Comparison of ENCODE assay signal across 22 cellular contexts in genomic region chr1:247539214-247539613, GRCh38. TPM values are rescaled to one million over a fixed set of nuclear protein-coding genes. Genes with fewer than 3 reads are reported as not detected.
DNase-seq lines count a peak whose midpoint lies in the region; FAIRE-seq and TF ChIP-seq lines count a peak whose summit lies in the region.
"Had no signal": no experiment of that assay in that cellular context is flagged by ENCODE, and none has a peak within 500 bp of the region (broad histone marks: within the 10 kb centered on the region; RNA-seq: fewer than 3 reads in every experiment).

No MANE protein-coding gene starts in this region.

- H3K9ac ChIP-seq in BLaER1 treated with 17β-estradiol and CSF1 and Interleukin-3, amounts not matched to agents 10 nM and 100 nM: no peak overlapping the region
- H3K9ac ChIP-seq in Loucy (ENCODE audit: low read depth, low read length, poor library complexity, severe bottlenecking) (peak overlapping the region; percentile 48), H1 (replicated peaks in 1 of 4; ENCODE audit: extremely low read depth in 1 of 4, low read depth in 3 of 4, low read length in 3 of 4) (no peak overlapping the region), neuronal stem cell (ENCODE audit: low read depth, low read length, poor library complexity) (no peak overlapping the region)

- H3K27ac ChIP-seq in BLaER1 treated with 17β-estradiol and CSF1 and Interleukin-3, amounts not matched to agents 10 nM and 100 nM: no peak overlapping the region
- H3K27ac ChIP-seq in H1 (ENCODE audit: low read depth, low read length) (no peak overlapping the region), neuronal stem cell (replicated peaks; ENCODE audit: low read length) (no peak overlapping the region)

- H3K4me3 Mint-ChIP-seq in chondrocyte (ENCODE audit: unreplicated experiment): no peak overlapping the region
- H3K4me3 Mint-ChIP-seq: CD14-positive monocyte; CD4-positive, alpha-beta T cell; CD8-positive, alpha-beta memory T cell had no signal

- no peaks in the 10 kb centered on the region for H3F3A ChIP-seq in Loucy (ENCODE audit: low read depth)

- no peak overlapping the region for H3K56ac ChIP-seq in H1 (replicated peaks; ENCODE audit: insufficient read length, low read depth, low read length)

- peaks cover 18% of the 10 kb centered on the region for H3K9me3 Mint-ChIP-seq in chondrocyte (ENCODE audit: low read depth)
- H3K9me3 Mint-ChIP-seq: CD4-positive, alpha-beta T cell had no signal

- H4K8ac ChIP-seq in H1 (ENCODE audit: extremely low read depth, insufficient read depth, low read length) (no peak overlapping the region), neuronal stem cell (ENCODE audit: low read depth, low read length) (no peak overlapping the region)

- H3K23ac ChIP-seq in H1 (ENCODE audit: insufficient read length): no peak overlapping the region
- H3K23ac ChIP-seq in neuronal stem cell (ENCODE audit: low read depth, low read length, poor library complexity): no peak overlapping the region

- no peaks in the 10 kb centered on the region for H3K27me3 ChIP-seq in BLaER1 treated with 17β-estradiol and CSF1 and Interleukin-3, amounts not matched to agents 10 nM and 100 nM
- H3K27me3 ChIP-seq in Loucy (ENCODE audit: insufficient read depth, low read length, poor library complexity, severe bottlenecking) (no peaks in the 10 kb centered on the region), H1 (replicated peaks in 1 of 4; ENCODE audit: control insufficient read depth in 3 of 4, extremely low read depth in 1 of 4, insufficient read depth in 3 of 4, low read length in 3 of 4) (no peaks in the 10 kb centered on the region), neuronal stem cell (ENCODE audit: control insufficient read depth in 3 of 3, insufficient read depth in 3 of 3, low read depth in 1 of 3, low read length in 3 of 3) (no peaks in the 10 kb centered on the region)

- no peaks in the 10 kb centered on the region for H4K20me1 ChIP-seq in BLaER1 treated with 17β-estradiol and CSF1 and Interleukin-3, amounts not matched to agents 10 nM and 100 nM
- no peaks in the 10 kb centered on the region for H4K20me1 ChIP-seq in Loucy (ENCODE audit: insufficient read depth, low read length, poor library complexity, severe bottlenecking)
- H4K20me1 ChIP-seq in H1 (replicated peaks in 1 of 2; ENCODE audit: control insufficient read depth in 1 of 2, insufficient read depth in 2 of 2, low read length in 2 of 2): no peaks in the 10 kb centered on the region

- no peak overlapping the region for H3K4me3 ChIP-seq in BLaER1 treated with 17β-estradiol and CSF1 and Interleukin-3, amounts not matched to agents 10 nM and 100 nM
- H3K4me3 ChIP-seq in Loucy (ENCODE audit: low read length, poor library complexity, severe bottlenecking) (no peak overlapping the region), H1 (ENCODE audit: extremely low read depth in 1 of 4, insufficient read depth in 2 of 4, low read depth in 3 of 4, low read length in 4 of 4) (no peak overlapping the region), neuronal stem cell (ENCODE audit: low read length in 2 of 2) (no peak overlapping the region)

- no peak overlapping the region for H4K5ac ChIP-seq in H1 (ENCODE audit: insufficient read length, low read depth, low read length)

- POLR2A ChIA-PET in H1 (lab: Charles Lee; ENCODE audit: partially characterized antibody): no interaction called here

- H2BK20ac ChIP-seq in H1 (ENCODE audit: low read length): no peak overlapping the region

- TF ChIP-seq POLR2A in GM12891 (IDR thresholded peaks at IDR 0.05; ENCODE audit: low read depth, low read length) (no peak), H1 (IDR thresholded peaks at IDR 0.05; ENCODE audit: control extremely low read depth in 1 of 2, low read depth in 2 of 2, low read length in 2 of 2) (no peak)

- H3K27me3 Mint-ChIP-seq in chondrocyte (ENCODE audit: low read depth): peaks cover 2% of the 10 kb centered on the region

- H3K9me3 ChIP-seq in BLaER1 treated with 17β-estradiol and CSF1 and Interleukin-3, amounts not matched to agents 10 nM and 100 nM (replicated peaks in 1 of 11): peaks cover 0 to 12% (median 0%) of the 10 kb centered on the region in 11 experiments; a peak in 5 of 22 replicates
- 0 out of 2 replicates have a peak, but pooled peaks cover 6% of the 10 kb centered on the region for H3K9me3 ChIP-seq in Loucy (ENCODE audit: insufficient read depth, low read depth, low read length)
- H3K9me3 ChIP-seq in H1 (ENCODE audit: insufficient read depth in 2 of 2, low read depth in 1 of 2, low read length in 1 of 2): peaks cover 33 to 37% of the 10 kb centered on the region in 2 experiments; a peak in 3 of 4 replicates
- H3K9me3 ChIP-seq in neuronal stem cell (replicated peaks in 1 of 2; ENCODE audit: control insufficient read depth in 2 of 2, insufficient read depth in 1 of 2, low read depth in 1 of 2, low read length in 2 of 2): no peaks in the 10 kb centered on the region

- no peak overlapping the region for H2BK120ac ChIP-seq in H1 (replicated peaks; ENCODE audit: low read depth, low read length)
- no peak overlapping the region for H2BK120ac ChIP-seq in neuronal stem cell (ENCODE audit: low read depth, low read length)

- H2AFZ ChIP-seq in Loucy (ENCODE audit: low read length): no peak overlapping the region
- no peak overlapping the region for H2AFZ ChIP-seq in H1 (ENCODE audit: low read length)
- H2AFZ ChIP-seq in neuronal stem cell (ENCODE audit: low read length): no peak overlapping the region

- peak overlapping the region in 6 of 11 experiments; percentile 38 to 58 (median 54); a peak in 7 of 22 replicates for H3K4me2 ChIP-seq in BLaER1 treated with 17β-estradiol and CSF1 and Interleukin-3, amounts not matched to agents 10 nM and 100 nM
- H3K4me2 ChIP-seq in Loucy (ENCODE audit: low read depth, low read length, poor library complexity, severe bottlenecking) (peak overlapping the region; percentile 73), H1 (ENCODE audit: insufficient read depth in 1 of 2, low read depth in 2 of 2, low read length in 2 of 2) (no peak overlapping the region), neuronal stem cell (ENCODE audit: insufficient read depth, low read length, poor library complexity, severe bottlenecking) (no peak overlapping the region)

- H3K18ac ChIP-seq in H1 (ENCODE audit: extremely low read depth, low read length) (no peak overlapping the region), neuronal stem cell (ENCODE audit: low read length) (no peak overlapping the region)

- H4K91ac ChIP-seq in H1 (replicated peaks; ENCODE audit: insufficient read length, low read length): no peak overlapping the region
- no peak overlapping the region for H4K91ac ChIP-seq in neuronal stem cell (ENCODE audit: low read depth, low read length, poor library complexity)

- no peaks in the 10 kb centered on the region for H3K23me2 ChIP-seq in H1 (ENCODE audit: low read depth, low read length)

- TF ChIP-seq RAD21 in H1 (IDR thresholded peaks at IDR 0.05 in 1 of 2, conservative IDR thresholded peaks at IDR 0.05 in 1 of 2; ENCODE audit: low read depth in 2 of 2, low read length in 2 of 2): no peak

- CTCF ChIA-PET in H1 (lab: Charles Lee; ENCODE audit: partially characterized antibody): no interaction called here

- H2BK5ac ChIP-seq in H1 (ENCODE audit: low read depth, low read length) (no peak overlapping the region), neuronal stem cell (ENCODE audit: low read length) (no peak overlapping the region)

- H3K36me3 ChIP-seq in BLaER1 treated with 17β-estradiol and CSF1 and Interleukin-3, amounts not matched to agents 10 nM and 100 nM: no peaks in the 10 kb centered on the region
- H3K36me3 ChIP-seq in Loucy (ENCODE audit: insufficient read depth, low read length) (no peaks in the 10 kb centered on the region), H1 (ENCODE audit: control insufficient read depth in 2 of 4, insufficient read depth in 4 of 4, low read length in 3 of 4) (no peaks in the 10 kb centered on the region), neuronal stem cell (replicated peaks in 1 of 2; ENCODE audit: control insufficient read depth in 2 of 2, insufficient read depth in 2 of 2, low read length in 2 of 2) (no peaks in the 10 kb centered on the region)

- H3K79me2 ChIP-seq in Loucy (ENCODE audit: insufficient read depth, low read length): no peaks in the 10 kb centered on the region
- no peaks in the 10 kb centered on the region for H3K79me2 ChIP-seq in H1 (ENCODE audit: control insufficient read depth in 1 of 2, insufficient read depth in 2 of 2, low read length in 2 of 2)

- no peaks in the 10 kb centered on the region for H3K4me1 Mint-ChIP-seq in chondrocyte (ENCODE audit: low read depth)
- H3K4me1 Mint-ChIP-seq: CD8-positive, alpha-beta memory T cell had no signal

- peaks cover 5 to 20% (median 12%) of the 10 kb centered on the region in 10 experiments; a peak in 14 of 20 replicates for H3K4me1 ChIP-seq in BLaER1 treated with 17β-estradiol and CSF1 and Interleukin-3, amounts not matched to agents 10 nM and 100 nM
- peaks cover 54% of the 10 kb centered on the region for H3K4me1 ChIP-seq in Loucy (ENCODE audit: insufficient read depth, low read length, poor library complexity, severe bottlenecking)
- no peaks in the 10 kb centered on the region; a peak in 1 of 7 replicates for H3K4me1 ChIP-seq in H1 (replicated peaks in 1 of 4; ENCODE audit: control insufficient read depth in 3 of 4, insufficient read depth in 4 of 4, low read length in 3 of 4)
- peaks cover 0 to 2% of the 10 kb centered on the region in 2 donors for H3K4me1 ChIP-seq in neuronal stem cell (ENCODE audit: control insufficient read depth in 2 of 2, insufficient read depth in 1 of 2, low read depth in 1 of 2, low read length in 2 of 2)

- no peak overlapping the region for H3K27ac Mint-ChIP-seq in chondrocyte (ENCODE audit: unreplicated experiment)
- H3K27ac Mint-ChIP-seq: CD14-positive monocyte; CD4-positive, alpha-beta T cell; CD8-positive, alpha-beta memory T cell had no signal

- no peak for TF ChIP-seq EP300 in H1 (IDR thresholded peaks at IDR 0.05; ENCODE audit: borderline replicate concordance in 1 of 2, low read depth in 2 of 2, low read length in 2 of 2)

- H3K14ac ChIP-seq in H1 (ENCODE audit: insufficient read length) (no peak overlapping the region), neuronal stem cell (ENCODE audit: low read length) (no peak overlapping the region)

- H3K4ac ChIP-seq in H1 (replicated peaks; ENCODE audit: insufficient read length, low read depth, low read length) (peak overlapping the region; percentile 25), neuronal stem cell (ENCODE audit: low read length) (no peak overlapping the region)

- H2BK15ac ChIP-seq in H1 (ENCODE audit: low read length): no peak overlapping the region
- H2BK15ac ChIP-seq in neuronal stem cell (ENCODE audit: low read length): no peak overlapping the region

- H3K79me1 ChIP-seq in H1 (ENCODE audit: low read depth, low read length) (no peaks in the 10 kb centered on the region), neuronal stem cell (ENCODE audit: low read depth, low read length) (no peaks in the 10 kb centered on the region)

- H3K9me2 ChIP-seq in Loucy (replicated peaks; ENCODE audit: low read depth, low read length): no peaks in the 10 kb centered on the region

- FAIRE-seq in GM12891 (lab: Jason Lieb, UNC) (peak; percentile 23), H1 (lab: Jason Lieb, UNC) (no peak)
- FAIRE-seq: GM19239 had no signal

- TF ChIP-seq CTCF in Loucy (conservative IDR thresholded peaks at IDR 0.05; ENCODE audit: low read length) (no peak), H1 (IDR thresholded peaks at IDR 0.05; ENCODE audit: control extremely low read depth in 1 of 3, insufficient read depth in 1 of 3, low read depth in 1 of 3, low read length in 3 of 3) (no peak), chondrocyte (IDR thresholded peaks at IDR 0.05) (no peak)

- no peak overlapping the region for H2AK5ac ChIP-seq in H1 (ENCODE audit: low read depth, low read length)
- no peak overlapping the region for H2AK5ac ChIP-seq in neuronal stem cell (ENCODE audit: low read depth, low read length)

- no peak overlapping the region for H2BK12ac ChIP-seq in H1 (ENCODE audit: low read depth, low read length)
- no peak overlapping the region for H2BK12ac ChIP-seq in neuronal stem cell (ENCODE audit: low read length)

- DNase-seq in GM12891 (ENCODE audit: insufficient read length, low spot score) (no peak), H1 (ENCODE audit: low read depth in 1 of 2, low spot score in 2 of 2) (no peak), KG1 (lab: John Stamatoyannopoulos, UW) (no peak), neuronal stem cell (ENCODE audit: low spot score) (no peak), NCI-H82 treated with DMSO at 0.1 percent for 48 hours (lab: John Stamatoyannopoulos, UW; ENCODE audit: unreplicated experiment) (no peak), chondrocyte (ENCODE audit: low spot score) (no peak)
- DNase-seq: CD4-positive, alpha-beta T cell; CD8-positive, alpha-beta memory T cell; DMS53; DMS79 treated with DMSO at 0.1 percent for 48 hours; GOT3; H7; HCEC 1CT had no signal

- WGBS in H1 (ENCODE audit: extremely low coverage in 1 of 2, insufficient coverage in 1 of 2, insufficient read length in 1 of 2, insufficient replicate concordance in 2 of 2, low coverage in 1 of 2, low lambda C conversion rate in 2 of 2, missing lambda C conversion rate in 1 of 2), 2 experiments: 76% methylated on average over 6 of the region's 6 CpGs; no CpG with 5 or more reads in 1 of the 2 experiments
- WGBS in neuronal stem cell (ENCODE audit: extremely low coverage in 2 of 2, insufficient read length in 2 of 2, insufficient replicate concordance in 1 of 2), 2 donors: no CpG with 5 or more reads among the region's 6 CpGs

- no peaks in the 10 kb centered on the region for H3K36me3 Mint-ChIP-seq in chondrocyte (ENCODE audit: low read depth)
- H3K36me3 Mint-ChIP-seq: CD14-positive monocyte; CD8-positive, alpha-beta memory T cell had no signal

RNA-seq across cellular contexts. Expression of gene OR2C3, which starts 3.0 kb away (rescaled TPM):
- polyA plus RNA-seq in GM12891 (2012; ENCODE audit: low read depth, missing spikeins): not detected
- total RNA-seq in H1 (2021; fragmentation: NEBNext Ultra II Directional; extraction: Animal tissue kit (Norgen Biotek cat#: 25700)): not detected in 2 replicates
- not detected in 2 replicates for polyA plus RNA-seq in H1 (2011; rRNA removed)
- not detected for polyA plus RNA-seq in H1 (2011; cell fraction: cytosol; rRNA removed)
- not detected for polyA plus RNA-seq in H1 (2011; cell fraction: nucleus; rRNA removed)
- not detected in 4 replicates for polyA plus RNA-seq in H1 (2012, experiment 1 of 2)
- polyA plus RNA-seq in H1 (2012, experiment 2 of 2): not detected
- not detected for polyA plus RNA-seq in H1 (2013, experiment 1 of 2)
- polyA plus RNA-seq in H1 (2013, experiment 2 of 2): not detected
- not detected in 2 replicates for polyA minus RNA-seq in H1 (2011; rRNA and poly(A)+ RNA removed)
- polyA minus RNA-seq in H1 (2011; cell fraction: cytosol; rRNA and poly(A)+ RNA removed): not detected
- not detected for polyA minus RNA-seq in H1 (2011; cell fraction: nucleus; rRNA and poly(A)+ RNA removed)
- polyA plus RNA-seq in neuronal stem cell (2013, experiment 1 of 2): not detected
- polyA plus RNA-seq in neuronal stem cell (2013, experiment 2 of 2): not detected
- total RNA-seq in chondrocyte: not detected in 3 replicates
- total RNA-seq: A172; A673; CD4-positive, alpha-beta T cell; CD8-positive, alpha-beta memory T cell; G401; H7 had no signal
- polyA plus RNA-seq: BJ; CD14-positive monocyte; CD8-positive, alpha-beta memory T cell had no signal

RNA-seq across cellular contexts. Expression of gene GCSAML, which starts 9.7 kb away (rescaled TPM):
- not detected for polyA plus RNA-seq in GM12891 (2012; ENCODE audit: low read depth, missing spikeins)
- not detected in 2 replicates for total RNA-seq in H1 (2021; fragmentation: NEBNext Ultra II Directional; extraction: Animal tissue kit (Norgen Biotek cat#: 25700))
- not detected in 2 replicates for polyA plus RNA-seq in H1 (2011; rRNA removed)
- polyA plus RNA-seq in H1 (2011; cell fraction: cytosol; rRNA removed): not detected
- polyA plus RNA-seq in H1 (2011; cell fraction: nucleus; rRNA removed): not detected
- not detected in 4 replicates for polyA plus RNA-seq in H1 (2012, experiment 1 of 2)
- polyA plus RNA-seq in H1 (2012, experiment 2 of 2): not detected
- not detected for polyA plus RNA-seq in H1 (2013, experiment 1 of 2)
- polyA plus RNA-seq in H1 (2013, experiment 2 of 2): not detected
- polyA minus RNA-seq in H1 (2011; rRNA and poly(A)+ RNA removed): not detected in 2 replicates
- not detected for polyA minus RNA-seq in H1 (2011; cell fraction: cytosol; rRNA and poly(A)+ RNA removed)
- polyA minus RNA-seq in H1 (2011; cell fraction: nucleus; rRNA and poly(A)+ RNA removed): not detected
- polyA plus RNA-seq in neuronal stem cell (2013, experiment 1 of 2): not detected
- polyA plus RNA-seq in neuronal stem cell (2013, experiment 2 of 2): not detected
- total RNA-seq in chondrocyte: not detected in 3 replicates
- total RNA-seq: A172; A673; CD4-positive, alpha-beta T cell; G401; H7 had no signal
- polyA plus RNA-seq: BJ; CD8-positive, alpha-beta memory T cell had no signal

RNA-seq across cellular contexts. Expression of gene OR2G2, which starts 48.9 kb away (rescaled TPM):
- not detected for polyA plus RNA-seq in GM12891 (2012; ENCODE audit: low read depth, missing spikeins)
- total RNA-seq in H1 (2021; fragmentation: NEBNext Ultra II Directional; extraction: Animal tissue kit (Norgen Biotek cat#: 25700)): not detected in 2 replicates
- polyA plus RNA-seq in H1 (2011; rRNA removed): not detected in 2 replicates
- polyA plus RNA-seq in H1 (2011; cell fraction: cytosol; rRNA removed): not detected
- not detected for polyA plus RNA-seq in H1 (2011; cell fraction: nucleus; rRNA removed)
- polyA plus RNA-seq in H1 (2012, experiment 1 of 2): not detected in 4 replicates
- not detected for polyA plus RNA-seq in H1 (2012, experiment 2 of 2)
- not detected for polyA plus RNA-seq in H1 (2013, experiment 1 of 2)
- not detected for polyA plus RNA-seq in H1 (2013, experiment 2 of 2)
- not detected in 2 replicates for polyA minus RNA-seq in H1 (2011; rRNA and poly(A)+ RNA removed)
- polyA minus RNA-seq in H1 (2011; cell fraction: cytosol; rRNA and poly(A)+ RNA removed): not detected
- not detected for polyA minus RNA-seq in H1 (2011; cell fraction: nucleus; rRNA and poly(A)+ RNA removed)
- not detected for polyA plus RNA-seq in neuronal stem cell (2013, experiment 1 of 2)
- polyA plus RNA-seq in neuronal stem cell (2013, experiment 2 of 2): not detected
- total RNA-seq in chondrocyte: not detected in 3 replicates
- total RNA-seq: A172; A673; CD4-positive, alpha-beta T cell; CD8-positive, alpha-beta memory T cell; Daoy; G401; H7 had no signal
- polyA plus RNA-seq: BJ; CD14-positive monocyte; CD8-positive, alpha-beta memory T cell had no signal

Comparison
In these comparisons a context has a peak if more than half of its experiments do, and no peak if none do; other contexts are left out.
1. H3K4me2 ChIP-seq: peak in BLaER1 treated with 17β-estradiol and CSF1 and Interleukin-3, amounts not matched to agents 10 nM and 100 nM (6 of 11) and Loucy (single experiment); none in H1 (0 of 2) and neuronal stem cell (single experiment).